8 cellular contexts compared by ENCODE assay signal in the genomic region with DNA sequence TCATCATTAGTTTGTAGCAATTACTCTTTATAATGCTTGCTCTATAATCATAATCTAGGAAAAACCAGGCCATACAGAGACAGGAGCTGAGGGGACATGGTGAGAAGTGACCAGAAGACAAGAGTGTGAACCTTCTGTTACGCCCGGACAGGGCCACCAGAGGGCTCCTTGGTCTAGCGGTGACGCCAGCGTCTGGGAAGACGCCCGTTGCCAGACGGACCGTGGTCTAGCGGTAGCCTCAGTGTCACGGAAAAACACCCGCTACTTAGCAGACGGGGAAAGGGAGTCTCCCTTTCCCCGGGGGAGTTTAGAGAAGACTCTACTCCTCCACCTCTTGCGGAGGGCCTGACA. TPM values are rescaled to one million over a fixed set of nuclear protein-coding genes. Genes with fewer than 3 reads are reported as not detected.
DNase-seq lines count a peak whose midpoint lies in the region; ATAC-seq, FAIRE-seq and TF ChIP-seq lines count a peak whose summit lies in the region.
"Not testable (repeated sequence)": the region's sequence is repeated elsewhere in the genome, so short reads cannot be mapped to it uniquely, and the experiment has no call there.

No MANE protein-coding gene starts in this region.

- H3K79me2 ChIP-seq in DND-41 (ENCODE audit: insufficient read depth, low read length): not testable (repeated sequence)

- not testable (repeated sequence) for DNase-seq in DND-41
- DNase-seq in KBM-7 (peak; percentile 67), NCI-H82 treated with DMSO at 0.1 percent for 48 hours (lab: John Stamatoyannopoulos, UW; ENCODE audit: unreplicated experiment) (peak; percentile 3), breast epithelium (ENCODE audit: low spot score in 2 of 2) (peak; percentile 51 to 75), right cardiac atrium (peak; percentile 80 to 92 (median 92)), pancreas (peak; percentile 42 to 85 (median 69)), uterus (peak; percentile 74 to 76)

- 5% methylated on average over 15 of the region's 15 CpGs for WGBS in right cardiac atrium
- 2 to 5% methylated on average over 13 to 15 of the region's 15 CpGs for WGBS in pancreas, 2 donors

- H3K36me3 ChIP-seq in DND-41 (ENCODE audit: insufficient read depth, low read length); breast epithelium; pancreas; uterus: not testable (repeated sequence)

- in situ Hi-C loops in KBM-7 (cut with MboI; ENCODE audit: low pct_unique_long_range_greater_than_20kb, low sequenced_read_pairs): not testable (repeated sequence)

- H4K20me1 ChIP-seq in DND-41 (ENCODE audit: insufficient read depth, low read length): peaks cover 13% of the 10 kb centered on the region

- intact Hi-C loops in breast epithelium (cut with DNase I; ENCODE audit: low total_unique reads); pancreas (cut with DNase I); uterus (cut with DNase I; ENCODE audit: low total_unique reads): not testable (repeated sequence)
- intact Hi-C loops in right cardiac atrium (cut with DNase I): loop anchor here in 2 of 4 donors (5.0 to 10.0 kb wide), 2 partner anchors 134 to 141 kb away; a partner anchor contains a TSS

- not testable (repeated sequence) for H3K9me3 ChIP-seq in DND-41 (ENCODE audit: insufficient read depth, low read length, severe bottlenecking); breast epithelium; right cardiac atrium (ENCODE audit: control insufficient read depth, low read length); pancreas; uterus

- H3K4me3 ChIP-seq in DND-41 (ENCODE audit: low read depth in 1 of 2, low read length in 2 of 2); WI38 (ENCODE audit: low read depth, low read length); breast epithelium; right cardiac atrium (ENCODE audit: low read length); pancreas; uterus: not testable (repeated sequence)

- peak overlapping the region; percentile 39 for H3K4me2 ChIP-seq in DND-41 (ENCODE audit: insufficient read depth, low read length)

- TF ChIP-seq CTCF in DND-41 (IDR thresholded peaks at IDR 0.05; ENCODE audit: borderline replicate concordance, extremely low read depth, low read length, poor library complexity, severe bottlenecking) (peak; percentile 47), WI38 (IDR thresholded peaks at IDR 0.05; ENCODE audit: low read depth, low read length) (peak; percentile 39), breast epithelium (IDR thresholded peaks at IDR 0.05) (peak in 2 of 3 donors; percentile 59 to 67), pancreas (IDR thresholded peaks at IDR 0.05) (peak in 3 of 4 donors; percentile 21 to 36 (median 33)), uterus (IDR thresholded peaks at IDR 0.05) (peak; percentile 46 to 71 (median 63))

- not testable (repeated sequence) for ATAC-seq in DND-41 (ENCODE audit: insufficient read depth, low read depth); right cardiac atrium; pancreas

- FAIRE-seq in pancreas (lab: Jason Lieb, UNC): not testable (repeated sequence)

- not testable (repeated sequence) for H3K27me3 ChIP-seq in DND-41 (ENCODE audit: insufficient read depth, low read length, poor library complexity); breast epithelium; right cardiac atrium (ENCODE audit: control insufficient read depth, insufficient read depth); pancreas; uterus

- H3K27ac ChIP-seq in DND-41 (ENCODE audit: low read length) (peak overlapping the region; percentile 17; the same call in 1 of the 2 replicates), breast epithelium (peak overlapping the region in 1 of 2 donors; percentile 14), uterus (peak overlapping the region; percentile 37 to 64)
- not testable (repeated sequence) for H3K27ac ChIP-seq in right cardiac atrium (ENCODE audit: low read length); pancreas

- H2AFZ ChIP-seq in DND-41 (ENCODE audit: low read depth, low read length): peak overlapping the region; percentile 43; the same call in 1 of the 2 replicates

- H3K4me1 ChIP-seq in DND-41 (ENCODE audit: insufficient read depth, low read length): peaks cover 19% of the 10 kb centered on the region
- not testable (repeated sequence) for H3K4me1 ChIP-seq in breast epithelium; right cardiac atrium (ENCODE audit: control insufficient read depth, insufficient read depth, low read length); pancreas; uterus

- peak overlapping the region; percentile 30 for H3K9ac ChIP-seq in DND-41 (ENCODE audit: low read depth, low read length)

- not testable (repeated sequence) for TF ChIP-seq POLR2A in breast epithelium (IDR thresholded peaks at IDR 0.05); uterus (IDR thresholded peaks at IDR 0.05)

RNA-seq across cellular contexts. Expression of a gene that starts 12.0 kb away (rescaled TPM):
- total RNA-seq in breast epithelium (10 to 100 TPM in 2 of 3 donors, 1 to 10 TPM in 1; 7.8 to 21.0 (median 12.5) TPM), right cardiac atrium (1 to 10 TPM; 7.8 to 9.9 (median 8.2) TPM), pancreas (1 to 10 TPM; 3.5 to 4.9 (median 4.0) TPM), uterus (10 to 100 TPM in 3 of 4 donors, 1 to 10 TPM in 1; 5.3 to 20.0 (median 14.2) TPM)
- polyA plus RNA-seq in right cardiac atrium (5.2 TPM), pancreas (1 to 10 TPM; 2.5 to 4.9 TPM)

RNA-seq across cellular contexts. Expression of a gene that starts 52.6 kb away (rescaled TPM):
- total RNA-seq in breast epithelium (10 to 100 TPM; 59.8 to 83.1 (median 64.9) TPM), right cardiac atrium (10 to 100 TPM; 38.1 to 42.5 (median 40.0) TPM), pancreas (10 to 100 TPM; 16.7 to 29.8 (median 18.5) TPM), uterus (10 to 100 TPM; 20.9 to 92.8 (median 78.8) TPM)
- polyA plus RNA-seq in right cardiac atrium (23.3 TPM), pancreas (10 to 100 TPM; 17.3 to 21.2 TPM)

RNA-seq across cellular contexts. Expression of a gene that starts 56.8 kb away (rescaled TPM):
- total RNA-seq in breast epithelium: 10 to 100 TPM in 1 of 3 donors, 1 to 10 TPM in 1, under 1 TPM in 1; 0.16 to 10.2 (median 5.0) TPM
- total RNA-seq in right cardiac atrium: 1 to 10 TPM; 4.3 to 6.9 (median 5.6) TPM
- polyA plus RNA-seq in right cardiac atrium: 13.0 TPM
- 10 to 100 TPM in 1 of 6 donors, 1 to 10 TPM in 5; 1.7 to 35.2 (median 7.3) TPM for total RNA-seq in pancreas
- 100 to 1,000 TPM; 149 to 183 TPM for polyA plus RNA-seq in pancreas
- 10 to 100 TPM in 2 of 4 donors, 1 to 10 TPM in 1, under 1 TPM in 1; 0.59 to 75.4 (median 16.3) TPM for total RNA-seq in uterus
